1 cellular context compared by ENCODE assay signal in the genomic region with DNA sequence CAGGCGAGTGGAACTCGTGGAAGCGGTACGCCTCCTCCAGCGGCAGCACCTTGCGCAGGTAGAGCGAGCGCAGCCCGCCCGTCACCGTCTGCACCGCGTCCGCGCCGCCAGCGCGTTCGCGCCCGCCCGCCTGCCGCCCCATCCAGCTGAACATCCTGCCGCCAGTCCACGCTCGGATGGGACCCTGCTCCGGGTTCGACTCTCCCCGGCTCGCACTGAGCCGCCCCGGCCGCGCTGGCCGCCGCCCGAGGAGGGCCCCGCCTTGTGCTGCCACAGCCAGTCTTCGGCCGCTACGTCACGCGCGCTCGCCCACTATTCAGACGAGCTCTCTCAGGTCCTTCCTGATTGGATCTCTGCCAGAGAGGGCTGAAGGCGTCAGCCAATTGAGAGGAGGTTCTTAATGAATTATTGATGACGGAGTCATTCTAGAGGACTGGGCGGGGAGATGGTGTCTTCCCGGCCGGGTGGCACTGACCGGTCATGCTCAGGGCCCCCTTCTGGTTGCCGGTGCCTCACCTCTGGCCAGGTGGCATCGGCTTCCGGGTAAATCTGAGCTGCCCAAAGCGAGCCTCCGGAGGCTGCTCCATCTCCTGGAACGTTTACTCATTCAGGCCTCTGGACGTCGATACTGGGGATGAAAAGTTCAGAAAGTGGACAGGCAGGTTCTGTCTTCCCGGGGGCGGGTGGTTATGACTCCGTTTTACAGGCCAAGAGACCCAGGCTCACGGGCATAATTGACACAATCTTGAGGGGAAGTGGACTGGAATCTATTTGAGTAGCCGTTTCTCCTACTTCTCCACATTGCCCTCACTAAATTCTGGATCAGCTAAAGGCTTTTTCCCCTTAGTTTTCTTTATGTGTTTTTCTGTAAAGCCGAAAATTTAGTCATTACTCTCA.
TF ChIP-seq lines count a peak whose summit lies in the region.

EHD4 (minus strand) TSS at position 217 of the 897 bp plus-strand sequence; CDS start at position 154, 63 bp downstream.

TF ChIP-seq in K562, 482 proteins besides CTCF, POLR2A, EP300 and RAD21 (continued from another document and continues in another):
- TF ChIP-seq FOXP4 (CRISPR knock-in tag; IDR thresholded peaks at IDR 0.05; ENCODE audit: borderline replicate concordance) (0 out of 2 replicates have a peak, but pooled peaks have one; percentile 21), CC2D1A (IDR thresholded peaks at IDR 0.05) (no peak), ZNF75A (CRISPR knock-in tag; IDR thresholded peaks at IDR 0.05) (no peak), CTBP1 (IDR thresholded peaks at IDR 0.05; ENCODE audit: borderline replicate concordance) (peak; percentile 81; the same call in 1 of the 2 replicates), ZBED1 (IDR thresholded peaks at IDR 0.05) (no peak), DDX20 (tag; IDR thresholded peaks at IDR 0.05; ENCODE audit: low read depth) (no peak), ZBTB34 (CRISPR knock-in tag; IDR thresholded peaks at IDR 0.05) (no peak), FOXK2 (conservative IDR thresholded peaks at IDR 0.05 in 1 of 2, IDR thresholded peaks at IDR 0.05 in 1 of 2; ENCODE audit: low read depth in 2 of 2) (no peak), SP1 (CRISPR knock-in tag; IDR thresholded peaks at IDR 0.05) (peak; percentile 80; the same call in 1 of the 2 replicates), BCOR (IDR thresholded peaks at IDR 0.05) (no peak), ATF1 (CRISPR knock-in tag; IDR thresholded peaks at IDR 0.05) (peak; percentile 66), ATF1 (tag; IDR thresholded peaks at IDR 0.05) (peak; percentile 98), ZNF282 (CRISPR knock-in tag; IDR thresholded peaks at IDR 0.05) (no peak), RBM17 (IDR thresholded peaks at IDR 0.05; ENCODE audit: borderline replicate concordance, low read depth, low read length) (no peak), FOXJ2 (tag; IDR thresholded peaks at IDR 0.05) (no peak), ARID1B (IDR thresholded peaks at IDR 0.05) (no peak), NR2C2 (CRISPR knock-in tag; IDR thresholded peaks at IDR 0.05) (no peak), NR2C2 (tag; IDR thresholded peaks at IDR 0.05) (no peak; the same call in 1 of the 2 replicates), ZNF431 (CRISPR knock-in tag; IDR thresholded peaks at IDR 0.05) (no peak), ZNF77 (CRISPR knock-in tag; IDR thresholded peaks at IDR 0.05) (no peak), KDM1A (IDR thresholded peaks at IDR 0.05) (no peak; a peak in 1 of 4 replicates), HDAC2 (IDR thresholded peaks at IDR 0.05) (no peak), BHLHE40 (IDR thresholded peaks at IDR 0.05; ENCODE audit: low read length) (no peak), REST (CRISPR knock-in tag; IDR thresholded peaks at IDR 0.05; ENCODE audit: low read depth) (no peak), CEBPG (CRISPR knock-in tag; IDR thresholded peaks at IDR 0.05) (no peak), CEBPG (tag; conservative IDR thresholded peaks at IDR 0.05 in 1 of 2, IDR thresholded peaks at IDR 0.05 in 1 of 2) (no peak), TAF9B (IDR thresholded peaks at IDR 0.05; ENCODE audit: partially characterized antibody) (peak; percentile 66), FUS (optimal IDR thresholded peaks at IDR 0.05; ENCODE audit: low read depth, low read length) (no peak), TBP (optimal IDR thresholded peaks at IDR 0.05; ENCODE audit: low read depth, low read length) (peak; percentile 81), TAF1 (IDR thresholded peaks at IDR 0.05; ENCODE audit: control insufficient read depth, extremely low read depth, insufficient read depth, low read length, severe bottlenecking) (peak; percentile 58), ZKSCAN1 (IDR thresholded peaks at IDR 0.05; ENCODE audit: low read depth, low read length) (peak; percentile 35; the same call in 1 of the 2 replicates), SRSF3 (IDR thresholded peaks at IDR 0.05; ENCODE audit: insufficient read depth, low read length) (no peak), STAG1 (CRISPR knock-in tag; IDR thresholded peaks at IDR 0.05; ENCODE audit: borderline replicate concordance) (no peak), ZBTB33 (CRISPR knock-in tag; IDR thresholded peaks at IDR 0.05) (no peak), HMG20A (CRISPR knock-in tag; conservative IDR thresholded peaks at IDR 0.05) (no peak), SPI1 (IDR thresholded peaks at IDR 0.05; ENCODE audit: borderline replicate concordance, low read depth, low read length) (0 out of 2 replicates have a peak, but pooled peaks have one; percentile 7)
- TF ChIP-seq, protein P1, sequence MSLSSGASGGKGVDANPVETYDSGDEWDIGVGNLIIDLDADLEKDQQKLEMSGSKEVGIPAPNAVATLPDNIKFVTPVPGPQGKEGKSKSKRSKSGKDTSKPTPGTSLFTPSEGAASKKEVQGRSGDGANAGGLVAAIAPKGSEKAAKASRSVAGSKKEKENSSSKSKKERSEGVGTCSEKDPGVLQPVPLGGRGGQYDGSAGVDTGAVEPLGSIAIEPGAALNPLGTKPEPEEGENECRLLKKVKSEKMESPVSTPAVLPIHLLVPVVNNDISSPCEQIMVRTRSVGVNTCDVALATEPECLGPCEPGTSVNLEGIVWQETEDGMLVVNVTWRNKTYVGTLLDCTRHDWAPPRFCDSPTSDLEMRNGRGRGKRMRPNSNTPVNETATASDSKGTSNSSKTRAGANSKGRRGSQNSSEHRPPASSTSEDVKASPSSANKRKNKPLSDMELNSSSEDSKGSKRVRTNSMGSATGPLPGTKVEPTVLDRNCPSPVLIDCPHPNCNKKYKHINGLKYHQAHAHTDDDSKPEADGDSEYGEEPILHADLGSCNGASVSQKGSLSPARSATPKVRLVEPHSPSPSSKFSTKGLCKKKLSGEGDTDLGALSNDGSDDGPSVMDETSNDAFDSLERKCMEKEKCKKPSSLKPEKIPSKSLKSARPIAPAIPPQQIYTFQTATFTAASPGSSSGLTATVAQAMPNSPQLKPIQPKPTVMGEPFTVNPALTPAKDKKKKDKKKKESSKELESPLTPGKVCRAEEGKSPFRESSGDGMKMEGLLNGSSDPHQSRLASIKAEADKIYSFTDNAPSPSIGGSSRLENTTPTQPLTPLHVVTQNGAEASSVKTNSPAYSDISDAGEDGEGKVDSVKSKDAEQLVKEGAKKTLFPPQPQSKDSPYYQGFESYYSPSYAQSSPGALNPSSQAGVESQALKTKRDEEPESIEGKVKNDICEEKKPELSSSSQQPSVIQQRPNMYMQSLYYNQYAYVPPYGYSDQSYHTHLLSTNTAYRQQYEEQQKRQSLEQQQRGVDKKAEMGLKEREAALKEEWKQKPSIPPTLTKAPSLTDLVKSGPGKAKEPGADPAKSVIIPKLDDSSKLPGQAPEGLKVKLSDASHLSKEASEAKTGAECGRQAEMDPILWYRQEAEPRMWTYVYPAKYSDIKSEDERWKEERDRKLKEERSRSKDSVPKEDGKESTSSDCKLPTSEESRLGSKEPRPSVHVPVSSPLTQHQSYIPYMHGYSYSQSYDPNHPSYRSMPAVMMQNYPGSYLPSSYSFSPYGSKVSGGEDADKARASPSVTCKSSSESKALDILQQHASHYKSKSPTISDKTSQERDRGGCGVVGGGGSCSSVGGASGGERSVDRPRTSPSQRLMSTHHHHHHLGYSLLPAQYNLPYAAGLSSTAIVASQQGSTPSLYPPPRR (CRISPR knock-in tag; IDR thresholded peaks at IDR 0.05; ENCODE audit: borderline replicate concordance): no peak
- TF ChIP-seq, protein P2, sequence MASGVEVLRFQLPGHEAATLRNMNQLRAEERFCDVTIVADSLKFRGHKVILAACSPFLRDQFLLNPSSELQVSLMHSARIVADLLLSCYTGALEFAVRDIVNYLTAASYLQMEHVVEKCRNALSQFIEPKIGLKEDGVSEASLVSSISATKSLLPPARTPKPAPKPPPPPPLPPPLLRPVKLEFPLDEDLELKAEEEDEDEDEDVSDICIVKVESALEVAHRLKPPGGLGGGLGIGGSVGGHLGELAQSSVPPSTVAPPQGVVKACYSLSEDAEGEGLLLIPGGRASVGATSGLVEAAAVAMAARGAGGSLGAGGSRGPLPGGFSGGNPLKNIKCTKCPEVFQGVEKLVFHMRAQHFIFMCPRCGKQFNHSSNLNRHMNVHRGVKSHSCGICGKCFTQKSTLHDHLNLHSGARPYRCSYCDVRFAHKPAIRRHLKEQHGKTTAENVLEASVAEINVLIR (CRISPR knock-in tag; IDR thresholded peaks at IDR 0.05): peak; percentile 89
- TF ChIP-seq, protein P3, sequence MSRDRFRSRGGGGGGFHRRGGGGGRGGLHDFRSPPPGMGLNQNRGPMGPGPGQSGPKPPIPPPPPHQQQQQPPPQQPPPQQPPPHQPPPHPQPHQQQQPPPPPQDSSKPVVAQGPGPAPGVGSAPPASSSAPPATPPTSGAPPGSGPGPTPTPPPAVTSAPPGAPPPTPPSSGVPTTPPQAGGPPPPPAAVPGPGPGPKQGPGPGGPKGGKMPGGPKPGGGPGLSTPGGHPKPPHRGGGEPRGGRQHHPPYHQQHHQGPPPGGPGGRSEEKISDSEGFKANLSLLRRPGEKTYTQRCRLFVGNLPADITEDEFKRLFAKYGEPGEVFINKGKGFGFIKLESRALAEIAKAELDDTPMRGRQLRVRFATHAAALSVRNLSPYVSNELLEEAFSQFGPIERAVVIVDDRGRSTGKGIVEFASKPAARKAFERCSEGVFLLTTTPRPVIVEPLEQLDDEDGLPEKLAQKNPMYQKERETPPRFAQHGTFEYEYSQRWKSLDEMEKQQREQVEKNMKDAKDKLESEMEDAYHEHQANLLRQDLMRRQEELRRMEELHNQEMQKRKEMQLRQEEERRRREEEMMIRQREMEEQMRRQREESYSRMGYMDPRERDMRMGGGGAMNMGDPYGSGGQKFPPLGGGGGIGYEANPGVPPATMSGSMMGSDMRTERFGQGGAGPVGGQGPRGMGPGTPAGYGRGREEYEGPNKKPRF (IDR thresholded peaks at IDR 0.05; ENCODE audit: low read depth, low read length): no peak
- TF ChIP-seq, protein P4, sequence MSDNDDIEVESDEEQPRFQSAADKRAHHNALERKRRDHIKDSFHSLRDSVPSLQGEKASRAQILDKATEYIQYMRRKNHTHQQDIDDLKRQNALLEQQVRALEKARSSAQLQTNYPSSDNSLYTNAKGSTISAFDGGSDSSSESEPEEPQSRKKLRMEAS (CRISPR knock-in tag; IDR thresholded peaks at IDR 0.05): no peak; the same call in 1 of the 2 replicates
